ENCODE assay signal across 1 cellular context in genomic region chr13:97366172-97366688, GRCh38.
TF ChIP-seq lines count a peak whose summit lies in the region.

No MANE protein-coding gene starts in this region.

TF ChIP-seq in GM12878, 131 proteins besides CTCF, POLR2A, EP300 and RAD21 (continued from another document):
- TF ChIP-seq, protein P1, sequence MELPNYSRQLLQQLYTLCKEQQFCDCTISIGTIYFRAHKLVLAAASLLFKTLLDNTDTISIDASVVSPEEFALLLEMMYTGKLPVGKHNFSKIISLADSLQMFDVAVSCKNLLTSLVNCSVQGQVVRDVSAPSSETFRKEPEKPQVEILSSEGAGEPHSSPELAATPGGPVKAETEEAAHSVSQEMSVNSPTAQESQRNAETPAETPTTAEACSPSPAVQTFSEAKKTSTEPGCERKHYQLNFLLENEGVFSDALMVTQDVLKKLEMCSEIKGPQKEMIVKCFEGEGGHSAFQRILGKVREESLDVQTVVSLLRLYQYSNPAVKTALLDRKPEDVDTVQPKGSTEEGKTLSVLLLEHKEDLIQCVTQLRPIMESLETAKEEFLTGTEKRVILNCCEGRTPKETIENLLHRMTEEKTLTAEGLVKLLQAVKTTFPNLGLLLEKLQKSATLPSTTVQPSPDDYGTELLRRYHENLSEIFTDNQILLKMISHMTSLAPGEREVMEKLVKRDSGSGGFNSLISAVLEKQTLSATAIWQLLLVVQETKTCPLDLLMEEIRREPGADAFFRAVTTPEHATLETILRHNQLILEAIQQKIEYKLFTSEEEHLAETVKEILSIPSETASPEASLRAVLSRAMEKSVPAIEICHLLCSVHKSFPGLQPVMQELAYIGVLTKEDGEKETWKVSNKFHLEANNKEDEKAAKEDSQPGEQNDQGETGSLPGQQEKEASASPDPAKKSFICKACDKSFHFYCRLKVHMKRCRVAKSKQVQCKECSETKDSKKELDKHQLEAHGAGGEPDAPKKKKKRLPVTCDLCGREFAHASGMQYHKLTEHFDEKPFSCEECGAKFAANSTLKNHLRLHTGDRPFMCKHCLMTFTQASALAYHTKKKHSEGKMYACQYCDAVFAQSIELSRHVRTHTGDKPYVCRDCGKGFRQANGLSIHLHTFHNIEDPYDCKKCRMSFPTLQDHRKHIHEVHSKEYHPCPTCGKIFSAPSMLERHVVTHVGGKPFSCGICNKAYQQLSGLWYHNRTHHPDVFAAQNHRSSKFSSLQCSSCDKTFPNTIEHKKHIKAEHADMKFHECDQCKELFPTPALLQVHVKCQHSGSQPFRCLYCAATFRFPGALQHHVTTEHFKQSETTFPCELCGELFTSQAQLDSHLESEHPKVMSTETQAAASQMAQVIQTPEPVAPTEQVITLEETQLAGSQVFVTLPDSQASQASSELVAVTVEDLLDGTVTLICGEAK (IDR thresholded peaks at IDR 0.05; ENCODE audit: borderline replicate concordance), result no peak
- TF ChIP-seq, protein P2, sequence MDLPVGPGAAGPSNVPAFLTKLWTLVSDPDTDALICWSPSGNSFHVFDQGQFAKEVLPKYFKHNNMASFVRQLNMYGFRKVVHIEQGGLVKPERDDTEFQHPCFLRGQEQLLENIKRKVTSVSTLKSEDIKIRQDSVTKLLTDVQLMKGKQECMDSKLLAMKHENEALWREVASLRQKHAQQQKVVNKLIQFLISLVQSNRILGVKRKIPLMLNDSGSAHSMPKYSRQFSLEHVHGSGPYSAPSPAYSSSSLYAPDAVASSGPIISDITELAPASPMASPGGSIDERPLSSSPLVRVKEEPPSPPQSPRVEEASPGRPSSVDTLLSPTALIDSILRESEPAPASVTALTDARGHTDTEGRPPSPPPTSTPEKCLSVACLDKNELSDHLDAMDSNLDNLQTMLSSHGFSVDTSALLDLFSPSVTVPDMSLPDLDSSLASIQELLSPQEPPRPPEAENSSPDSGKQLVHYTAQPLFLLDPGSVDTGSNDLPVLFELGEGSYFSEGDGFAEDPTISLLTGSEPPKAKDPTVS (IDR thresholded peaks at IDR 0.05; ENCODE audit: low read depth, low read length), result no peak
- no peak for TF ChIP-seq IKZF1 (conservative IDR thresholded peaks at IDR 0.05)
